ENCODE assay signal across 1 cellular context in the genomic region with DNA sequence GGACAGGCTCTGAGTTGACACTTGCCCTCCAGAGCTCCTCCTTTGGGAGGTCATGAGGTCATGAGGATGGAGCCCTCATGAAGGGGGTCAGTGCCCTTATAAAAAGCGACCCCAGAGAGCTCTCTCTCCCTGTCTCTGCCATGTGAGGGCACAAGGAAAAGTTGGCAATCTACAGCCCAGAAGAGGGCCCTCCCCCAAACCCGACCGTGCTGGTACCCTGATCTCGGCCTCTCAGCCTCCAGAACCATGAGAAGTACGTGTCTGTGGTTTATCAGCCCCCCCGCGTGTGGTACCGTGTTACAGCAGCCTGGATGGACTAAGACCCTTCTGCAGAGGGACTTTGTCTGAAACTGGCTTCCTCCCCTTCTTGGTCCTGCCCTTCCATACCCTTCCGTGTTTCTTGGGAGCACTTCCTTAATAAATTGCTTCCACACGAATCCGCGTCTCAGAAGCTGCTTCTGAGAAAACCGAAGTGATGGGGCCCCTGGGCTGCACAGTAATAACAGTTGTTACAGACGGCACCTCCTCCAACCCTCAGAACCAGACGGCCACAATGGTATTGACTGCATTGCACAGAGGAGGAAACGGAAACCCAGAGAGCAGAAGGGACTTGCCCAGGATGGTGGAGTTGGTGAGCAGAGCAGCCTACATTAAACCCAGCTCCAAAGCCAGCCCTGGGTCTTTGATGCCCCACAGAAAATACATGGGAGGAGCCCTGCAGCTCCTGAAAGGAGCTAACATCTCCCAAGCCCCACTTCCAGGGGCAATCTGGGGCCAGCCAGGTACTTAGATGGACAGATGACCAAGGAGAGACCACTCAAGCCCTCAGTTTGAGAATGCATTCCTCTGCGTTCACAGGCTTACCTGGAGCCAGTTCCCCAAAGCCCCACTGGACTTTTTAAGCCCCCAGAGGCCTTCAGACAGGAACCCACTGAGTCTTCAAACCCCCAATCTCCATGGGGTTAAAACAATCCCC.
A peak's percentile ranks its signal among the peaks of the same experiment; 100 is the strongest.
TF ChIP-seq lines count a peak whose summit lies in the region.

No MANE protein-coding gene starts in this region.

TF ChIP-seq in GM12878, 131 proteins besides CTCF, POLR2A, EP300 and RAD21 (continued from another document and continues in another):
- TF ChIP-seq, protein P1, sequence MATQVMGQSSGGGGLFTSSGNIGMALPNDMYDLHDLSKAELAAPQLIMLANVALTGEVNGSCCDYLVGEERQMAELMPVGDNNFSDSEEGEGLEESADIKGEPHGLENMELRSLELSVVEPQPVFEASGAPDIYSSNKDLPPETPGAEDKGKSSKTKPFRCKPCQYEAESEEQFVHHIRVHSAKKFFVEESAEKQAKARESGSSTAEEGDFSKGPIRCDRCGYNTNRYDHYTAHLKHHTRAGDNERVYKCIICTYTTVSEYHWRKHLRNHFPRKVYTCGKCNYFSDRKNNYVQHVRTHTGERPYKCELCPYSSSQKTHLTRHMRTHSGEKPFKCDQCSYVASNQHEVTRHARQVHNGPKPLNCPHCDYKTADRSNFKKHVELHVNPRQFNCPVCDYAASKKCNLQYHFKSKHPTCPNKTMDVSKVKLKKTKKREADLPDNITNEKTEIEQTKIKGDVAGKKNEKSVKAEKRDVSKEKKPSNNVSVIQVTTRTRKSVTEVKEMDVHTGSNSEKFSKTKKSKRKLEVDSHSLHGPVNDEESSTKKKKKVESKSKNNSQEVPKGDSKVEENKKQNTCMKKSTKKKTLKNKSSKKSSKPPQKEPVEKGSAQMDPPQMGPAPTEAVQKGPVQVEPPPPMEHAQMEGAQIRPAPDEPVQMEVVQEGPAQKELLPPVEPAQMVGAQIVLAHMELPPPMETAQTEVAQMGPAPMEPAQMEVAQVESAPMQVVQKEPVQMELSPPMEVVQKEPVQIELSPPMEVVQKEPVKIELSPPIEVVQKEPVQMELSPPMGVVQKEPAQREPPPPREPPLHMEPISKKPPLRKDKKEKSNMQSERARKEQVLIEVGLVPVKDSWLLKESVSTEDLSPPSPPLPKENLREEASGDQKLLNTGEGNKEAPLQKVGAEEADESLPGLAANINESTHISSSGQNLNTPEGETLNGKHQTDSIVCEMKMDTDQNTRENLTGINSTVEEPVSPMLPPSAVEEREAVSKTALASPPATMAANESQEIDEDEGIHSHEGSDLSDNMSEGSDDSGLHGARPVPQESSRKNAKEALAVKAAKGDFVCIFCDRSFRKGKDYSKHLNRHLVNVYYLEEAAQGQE (IDR thresholded peaks at IDR 0.05; ENCODE audit: low read depth, low read length) = no peak
- peak; percentile 25; the same call in 1 of the 2 replicates for TF ChIP-seq CBFB (IDR thresholded peaks at IDR 0.05; ENCODE audit: low read depth)
- TF ChIP-seq, protein P2, sequence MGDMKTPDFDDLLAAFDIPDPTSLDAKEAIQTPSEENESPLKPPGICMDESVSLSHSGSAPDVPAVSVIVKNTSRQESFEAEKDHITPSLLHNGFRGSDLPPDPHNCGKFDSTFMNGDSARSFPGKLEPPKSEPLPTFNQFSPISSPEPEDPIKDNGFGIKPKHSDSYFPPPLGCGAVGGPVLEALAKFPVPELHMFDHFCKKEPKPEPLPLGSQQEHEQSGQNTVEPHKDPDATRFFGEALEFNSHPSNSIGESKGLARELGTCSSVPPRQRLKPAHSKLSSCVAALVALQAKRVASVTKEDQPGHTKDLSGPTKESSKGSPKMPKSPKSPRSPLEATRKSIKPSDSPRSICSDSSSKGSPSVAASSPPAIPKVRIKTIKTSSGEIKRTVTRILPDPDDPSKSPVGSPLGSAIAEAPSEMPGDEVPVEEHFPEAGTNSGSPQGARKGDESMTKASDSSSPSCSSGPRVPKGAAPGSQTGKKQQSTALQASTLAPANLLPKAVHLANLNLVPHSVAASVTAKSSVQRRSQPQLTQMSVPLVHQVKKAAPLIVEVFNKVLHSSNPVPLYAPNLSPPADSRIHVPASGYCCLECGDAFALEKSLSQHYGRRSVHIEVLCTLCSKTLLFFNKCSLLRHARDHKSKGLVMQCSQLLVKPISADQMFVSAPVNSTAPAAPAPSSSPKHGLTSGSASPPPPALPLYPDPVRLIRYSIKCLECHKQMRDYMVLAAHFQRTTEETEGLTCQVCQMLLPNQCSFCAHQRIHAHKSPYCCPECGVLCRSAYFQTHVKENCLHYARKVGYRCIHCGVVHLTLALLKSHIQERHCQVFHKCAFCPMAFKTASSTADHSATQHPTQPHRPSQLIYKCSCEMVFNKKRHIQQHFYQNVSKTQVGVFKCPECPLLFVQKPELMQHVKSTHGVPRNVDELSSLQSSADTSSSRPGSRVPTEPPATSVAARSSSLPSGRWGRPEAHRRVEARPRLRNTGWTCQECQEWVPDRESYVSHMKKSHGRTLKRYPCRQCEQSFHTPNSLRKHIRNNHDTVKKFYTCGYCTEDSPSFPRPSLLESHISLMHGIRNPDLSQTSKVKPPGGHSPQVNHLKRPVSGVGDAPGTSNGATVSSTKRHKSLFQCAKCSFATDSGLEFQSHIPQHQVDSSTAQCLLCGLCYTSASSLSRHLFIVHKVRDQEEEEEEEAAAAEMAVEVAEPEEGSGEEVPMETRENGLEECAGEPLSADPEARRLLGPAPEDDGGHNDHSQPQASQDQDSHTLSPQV (IDR thresholded peaks at IDR 0.05) = no peak
- TF ChIP-seq ZNF217 (IDR thresholded peaks at IDR 0.05) = no peak
- peak; percentile 61; the same call in 1 of the 2 replicates for TF ChIP-seq DPF2 (IDR thresholded peaks at IDR 0.05)
- peak; percentile 73; the same call in 1 of the 2 replicates for TF ChIP-seq MTA3 (IDR thresholded peaks at IDR 0.05; ENCODE audit: borderline replicate concordance, low read length)
- TF ChIP-seq, protein P3, sequence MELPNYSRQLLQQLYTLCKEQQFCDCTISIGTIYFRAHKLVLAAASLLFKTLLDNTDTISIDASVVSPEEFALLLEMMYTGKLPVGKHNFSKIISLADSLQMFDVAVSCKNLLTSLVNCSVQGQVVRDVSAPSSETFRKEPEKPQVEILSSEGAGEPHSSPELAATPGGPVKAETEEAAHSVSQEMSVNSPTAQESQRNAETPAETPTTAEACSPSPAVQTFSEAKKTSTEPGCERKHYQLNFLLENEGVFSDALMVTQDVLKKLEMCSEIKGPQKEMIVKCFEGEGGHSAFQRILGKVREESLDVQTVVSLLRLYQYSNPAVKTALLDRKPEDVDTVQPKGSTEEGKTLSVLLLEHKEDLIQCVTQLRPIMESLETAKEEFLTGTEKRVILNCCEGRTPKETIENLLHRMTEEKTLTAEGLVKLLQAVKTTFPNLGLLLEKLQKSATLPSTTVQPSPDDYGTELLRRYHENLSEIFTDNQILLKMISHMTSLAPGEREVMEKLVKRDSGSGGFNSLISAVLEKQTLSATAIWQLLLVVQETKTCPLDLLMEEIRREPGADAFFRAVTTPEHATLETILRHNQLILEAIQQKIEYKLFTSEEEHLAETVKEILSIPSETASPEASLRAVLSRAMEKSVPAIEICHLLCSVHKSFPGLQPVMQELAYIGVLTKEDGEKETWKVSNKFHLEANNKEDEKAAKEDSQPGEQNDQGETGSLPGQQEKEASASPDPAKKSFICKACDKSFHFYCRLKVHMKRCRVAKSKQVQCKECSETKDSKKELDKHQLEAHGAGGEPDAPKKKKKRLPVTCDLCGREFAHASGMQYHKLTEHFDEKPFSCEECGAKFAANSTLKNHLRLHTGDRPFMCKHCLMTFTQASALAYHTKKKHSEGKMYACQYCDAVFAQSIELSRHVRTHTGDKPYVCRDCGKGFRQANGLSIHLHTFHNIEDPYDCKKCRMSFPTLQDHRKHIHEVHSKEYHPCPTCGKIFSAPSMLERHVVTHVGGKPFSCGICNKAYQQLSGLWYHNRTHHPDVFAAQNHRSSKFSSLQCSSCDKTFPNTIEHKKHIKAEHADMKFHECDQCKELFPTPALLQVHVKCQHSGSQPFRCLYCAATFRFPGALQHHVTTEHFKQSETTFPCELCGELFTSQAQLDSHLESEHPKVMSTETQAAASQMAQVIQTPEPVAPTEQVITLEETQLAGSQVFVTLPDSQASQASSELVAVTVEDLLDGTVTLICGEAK (IDR thresholded peaks at IDR 0.05; ENCODE audit: borderline replicate concordance) = peak; percentile 44; the same call in 1 of the 2 replicates
- peak; percentile 75 for TF ChIP-seq POLR2AphosphoS5 (IDR thresholded peaks at IDR 0.05; ENCODE audit: low read length)
- TF ChIP-seq SREBF1 (IDR thresholded peaks at IDR 0.05; ENCODE audit: low read length) = no peak
- TF ChIP-seq MTA2 (IDR thresholded peaks at IDR 0.05; ENCODE audit: low read depth) = peak; percentile 47; the same call in 1 of the 2 replicates
- TF ChIP-seq YY1 (IDR thresholded peaks at IDR 0.05; ENCODE audit: low read depth, low read length) = peak; percentile 72
- 0 out of 2 replicates have a peak, but pooled peaks have one; percentile 14 for TF ChIP-seq SMARCA5 (IDR thresholded peaks at IDR 0.05)
- TF ChIP-seq, protein P4, sequence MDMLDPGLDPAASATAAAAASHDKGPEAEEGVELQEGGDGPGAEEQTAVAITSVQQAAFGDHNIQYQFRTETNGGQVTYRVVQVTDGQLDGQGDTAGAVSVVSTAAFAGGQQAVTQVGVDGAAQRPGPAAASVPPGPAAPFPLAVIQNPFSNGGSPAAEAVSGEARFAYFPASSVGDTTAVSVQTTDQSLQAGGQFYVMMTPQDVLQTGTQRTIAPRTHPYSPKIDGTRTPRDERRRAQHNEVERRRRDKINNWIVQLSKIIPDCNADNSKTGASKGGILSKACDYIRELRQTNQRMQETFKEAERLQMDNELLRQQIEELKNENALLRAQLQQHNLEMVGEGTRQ (IDR thresholded peaks at IDR 0.05; ENCODE audit: borderline replicate concordance, low read depth, low read length) = no peak
- peak; percentile 70 for TF ChIP-seq BCL11A (IDR thresholded peaks at IDR 0.05; ENCODE audit: low read depth, low read length)
- 0 out of 2 replicates have a peak, but pooled peaks have one; percentile 81 for TF ChIP-seq CBX5 (IDR thresholded peaks at IDR 0.05; ENCODE audit: low read depth)
- TF ChIP-seq, protein P5, sequence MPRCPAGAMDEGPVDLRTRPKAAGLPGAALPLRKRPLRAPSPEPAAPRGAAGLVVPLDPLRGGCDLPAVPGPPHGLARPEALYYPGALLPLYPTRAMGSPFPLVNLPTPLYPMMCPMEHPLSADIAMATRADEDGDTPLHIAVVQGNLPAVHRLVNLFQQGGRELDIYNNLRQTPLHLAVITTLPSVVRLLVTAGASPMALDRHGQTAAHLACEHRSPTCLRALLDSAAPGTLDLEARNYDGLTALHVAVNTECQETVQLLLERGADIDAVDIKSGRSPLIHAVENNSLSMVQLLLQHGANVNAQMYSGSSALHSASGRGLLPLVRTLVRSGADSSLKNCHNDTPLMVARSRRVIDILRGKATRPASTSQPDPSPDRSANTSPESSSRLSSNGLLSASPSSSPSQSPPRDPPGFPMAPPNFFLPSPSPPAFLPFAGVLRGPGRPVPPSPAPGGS (IDR thresholded peaks at IDR 0.05; ENCODE audit: borderline replicate concordance, insufficient read depth, low read depth, low read length, poor library complexity, severe bottlenecking) = peak; percentile 77
- TF ChIP-seq BHLHE40 (IDR thresholded peaks at IDR 0.05; ENCODE audit: borderline replicate concordance in 1 of 2, low read depth in 2 of 2, low read length in 1 of 2) = peak; percentile 20 to 53; a peak in 1 of 4 replicates
- TF ChIP-seq, protein P6, sequence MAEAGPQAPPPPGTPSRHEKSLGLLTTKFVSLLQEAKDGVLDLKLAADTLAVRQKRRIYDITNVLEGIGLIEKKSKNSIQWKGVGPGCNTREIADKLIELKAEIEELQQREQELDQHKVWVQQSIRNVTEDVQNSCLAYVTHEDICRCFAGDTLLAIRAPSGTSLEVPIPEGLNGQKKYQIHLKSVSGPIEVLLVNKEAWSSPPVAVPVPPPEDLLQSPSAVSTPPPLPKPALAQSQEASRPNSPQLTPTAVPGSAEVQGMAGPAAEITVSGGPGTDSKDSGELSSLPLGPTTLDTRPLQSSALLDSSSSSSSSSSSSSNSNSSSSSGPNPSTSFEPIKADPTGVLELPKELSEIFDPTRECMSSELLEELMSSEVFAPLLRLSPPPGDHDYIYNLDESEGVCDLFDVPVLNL (IDR thresholded peaks at IDR 0.05; ENCODE audit: low read depth, low read length) = no peak
- TF ChIP-seq EED (IDR thresholded peaks at IDR 0.05; ENCODE audit: low read depth) = peak; percentile 83
- peak; percentile 71; the same call in 1 of the 2 replicates for TF ChIP-seq TCF12 (IDR thresholded peaks at IDR 0.05; ENCODE audit: low read depth, low read length)
- 0 out of 2 replicates have a peak, but pooled peaks have one; percentile 22 for TF ChIP-seq RCOR1 (conservative IDR thresholded peaks at IDR 0.05; ENCODE audit: low read depth, low read length)
- TF ChIP-seq TBL1XR1 (IDR thresholded peaks at IDR 0.05; ENCODE audit: low read depth, low read length) = 0 out of 2 replicates have a peak, but pooled peaks have one; percentile 73
- TF ChIP-seq, protein P7, sequence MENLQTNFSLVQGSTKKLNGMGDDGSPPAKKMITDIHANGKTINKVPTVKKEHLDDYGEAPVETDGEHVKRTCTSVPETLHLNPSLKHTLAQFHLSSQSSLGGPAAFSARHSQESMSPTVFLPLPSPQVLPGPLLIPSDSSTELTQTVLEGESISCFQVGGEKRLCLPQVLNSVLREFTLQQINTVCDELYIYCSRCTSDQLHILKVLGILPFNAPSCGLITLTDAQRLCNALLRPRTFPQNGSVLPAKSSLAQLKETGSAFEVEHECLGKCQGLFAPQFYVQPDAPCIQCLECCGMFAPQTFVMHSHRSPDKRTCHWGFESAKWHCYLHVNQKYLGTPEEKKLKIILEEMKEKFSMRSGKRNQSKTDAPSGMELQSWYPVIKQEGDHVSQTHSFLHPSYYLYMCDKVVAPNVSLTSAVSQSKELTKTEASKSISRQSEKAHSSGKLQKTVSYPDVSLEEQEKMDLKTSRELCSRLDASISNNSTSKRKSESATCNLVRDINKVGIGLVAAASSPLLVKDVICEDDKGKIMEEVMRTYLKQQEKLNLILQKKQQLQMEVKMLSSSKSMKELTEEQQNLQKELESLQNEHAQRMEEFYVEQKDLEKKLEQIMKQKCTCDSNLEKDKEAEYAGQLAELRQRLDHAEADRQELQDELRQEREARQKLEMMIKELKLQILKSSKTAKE (IDR thresholded peaks at IDR 0.05; ENCODE audit: low read depth, poor library complexity, severe bottlenecking) = peak; percentile 91
- no peak for TF ChIP-seq NRF1 (conservative IDR thresholded peaks at IDR 0.05; ENCODE audit: low read depth, low read length)
- TF ChIP-seq ZNF207 (IDR thresholded peaks at IDR 0.05; ENCODE audit: borderline replicate concordance) = 0 out of 2 replicates have a peak, but pooled peaks have one; percentile 29
- no peak for TF ChIP-seq SUPT20H (IDR thresholded peaks at IDR 0.05; ENCODE audit: borderline replicate concordance, control insufficient read depth, low read depth, low read length)
- TF ChIP-seq WRNIP1 (IDR thresholded peaks at IDR 0.05; ENCODE audit: borderline replicate concordance, low read depth, low read length) = no peak
- peak; percentile 68 for TF ChIP-seq SPI1 (IDR thresholded peaks at IDR 0.05; ENCODE audit: borderline replicate concordance, insufficient read depth, low read depth, low read length)
- TF ChIP-seq RELA (IDR thresholded peaks at IDR 0.05; ENCODE audit: borderline replicate concordance, partially characterized antibody) = peak; percentile 83
- TF ChIP-seq NFXL1 (IDR thresholded peaks at IDR 0.05; ENCODE audit: borderline replicate concordance) = no peak
- no peak for TF ChIP-seq TCF7 (IDR thresholded peaks at IDR 0.05; ENCODE audit: borderline replicate concordance)
- peak; percentile 71 for TF ChIP-seq SP1 (IDR thresholded peaks at IDR 0.05; ENCODE audit: low read depth, low read length)
- peak; percentile 84 for TF ChIP-seq TCF3 (IDR thresholded peaks at IDR 0.05; ENCODE audit: borderline replicate concordance, insufficient read depth, low read depth, low read length)
- 0 out of 3 replicates have a peak, but pooled peaks have one; percentile 49 for TF ChIP-seq POU2F2 (IDR thresholded peaks at IDR 0.05; ENCODE audit: borderline replicate concordance, low read depth, low read length)
- TF ChIP-seq JUND (IDR thresholded peaks at IDR 0.05; ENCODE audit: low read depth, low read length) = peak; percentile 61; the same call in 1 of the 2 replicates
- TF ChIP-seq, protein P8, sequence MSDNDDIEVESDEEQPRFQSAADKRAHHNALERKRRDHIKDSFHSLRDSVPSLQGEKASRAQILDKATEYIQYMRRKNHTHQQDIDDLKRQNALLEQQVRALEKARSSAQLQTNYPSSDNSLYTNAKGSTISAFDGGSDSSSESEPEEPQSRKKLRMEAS (IDR thresholded peaks at IDR 0.05; ENCODE audit: low read depth, low read length) = no peak
